Comparison of ENCODE assay signal across 9 cellular contexts in genomic region chr1:23964790-23965740, GRCh38. TPM values are rescaled to one million over a fixed set of nuclear protein-coding genes. Genes with fewer than 3 reads are reported as not detected.
DNase-seq lines count a peak whose midpoint lies in the region; ATAC-seq and TF ChIP-seq lines count a peak whose summit lies in the region.
"Had no signal": no experiment of that assay in that cellular context is flagged by ENCODE, and none has a peak within 500 bp of the region (broad histone marks: within the 10 kb centered on the region; RNA-seq: fewer than 3 reads in every experiment).

No MANE protein-coding gene starts in this region.

- intact Hi-C loops in Right ventricle myocardium inferior (cut with DNase I) (no loop called here), left colon (cut with DNase I, micrococcal nuclease) (no loop called here), uterus (cut with DNase I; ENCODE audit: low total_unique reads) (no loop called here)
- intact Hi-C loops in activated T-helper 2 cell treated with anti-CD3 and anti-CD28 coated beads, Interferon-gamma antibody, Interleukin-2, Interleukin-4, amounts not matched to agents 10 μg/mL and 5 μg/mL and 100 μg/mL, durations not matched to agents 14 hours and 24 hours and 36 hours (cut with micrococcal nuclease) = no loop called here

- no peak for TF ChIP-seq POLR2A in uterus (IDR thresholded peaks at IDR 0.05)

- H3K9me3 ChIP-seq in cardiac muscle cell (ENCODE audit: low read depth) = no peaks in the 10 kb centered on the region
- H3K9me3 ChIP-seq in uterus = no peaks in the 10 kb centered on the region

- H3K27me3 ChIP-seq in cardiac muscle cell = no peaks in the 10 kb centered on the region
- H3K27me3 ChIP-seq in uterus = no peaks in the 10 kb centered on the region

- H3K9me3 Mint-ChIP-seq in activated T-helper 2 cell treated with anti-CD3 and anti-CD28 coated beads, Interferon-gamma antibody, Interleukin-2, Interleukin-4, amounts not matched to agents 10 μg/mL and 5 μg/mL and 100 μg/mL, durations not matched to agents 14 hours and 24 hours and 36 hours = no peaks in the 10 kb centered on the region

- H3K36me3 ChIP-seq in cardiac muscle cell (peaks cover 54% of the 10 kb centered on the region), uterus (no peaks in the 10 kb centered on the region)

- no peak overlapping the region for H3K4me3 ChIP-seq in cardiac muscle cell
- H3K4me3 ChIP-seq in uterus = no peak overlapping the region

- TF ChIP-seq CTCF in cardiac muscle cell (IDR thresholded peaks at IDR 0.05; ENCODE audit: low read depth, low read length) (no peak), uterus (IDR thresholded peaks at IDR 0.05) (no peak)

- H3K27me3 Mint-ChIP-seq in activated T-helper 2 cell treated with anti-CD3 and anti-CD28 coated beads, Interferon-gamma antibody, Interleukin-2, Interleukin-4, amounts not matched to agents 10 μg/mL and 5 μg/mL and 100 μg/mL, durations not matched to agents 14 hours and 24 hours and 36 hours (ENCODE audit: low read depth) = no peaks in the 10 kb centered on the region

- H3K27ac ChIP-seq in cardiac muscle cell (peak overlapping the region; percentile 82), uterus (peak overlapping the region; percentile 34 to 42)

- no peak overlapping the region for H3K4me3 Mint-ChIP-seq in activated T-helper 2 cell treated with anti-CD3 and anti-CD28 coated beads, Interferon-gamma antibody, Interleukin-2, Interleukin-4, amounts not matched to agents 10 μg/mL and 5 μg/mL and 100 μg/mL, durations not matched to agents 14 hours and 24 hours and 36 hours (ENCODE audit: low read depth)

- DNase-seq in cardiac muscle cell (ENCODE audit: low read depth in 1 of 2, low spot score in 1 of 2) (peak in 1 of 2 donors; percentile 72), Right ventricle myocardium inferior (ENCODE audit: missing footprints) (no peak), left colon (no peak), uterus (no peak)
- DNase-seq in activated T-helper 2 cell treated with anti-CD3 and anti-CD28 coated beads, Interferon-gamma antibody, Interleukin-2, Interleukin-4, amounts not matched to agents 10 μg/mL and 5 μg/mL and 100 μg/mL, durations not matched to agents 14 hours and 24 hours and 36 hours (ENCODE audit: low spot score) = no peak
- DNase-seq in stimulated activated CD4-positive, alpha-beta T cell treated with anti-CD3 and anti-CD28 coated beads, Interleukin-4, amount 100 ng/mL, for 4 hours = no peak
- no peak for DNase-seq in activated T-cell treated with anti-CD3 and anti-CD28 coated beads, Interleukin-2, amount 50 U/mL, for 48 hours

- ATAC-seq in Right ventricle myocardium inferior (no peak), left colon (peak; percentile 18), HG02571 (IDR thresholded peaks at IDR 0.05; ENCODE audit: unreplicated experiment) (no peak)
- ATAC-seq: activated CD4-positive, CD25-positive, alpha-beta regulatory T cell treated with anti-CD3 and anti-CD28 coated beads, Interleukin-2, amount 50 U/mL, for 24 hours had no signal

- H3K4me1 Mint-ChIP-seq in activated T-helper 2 cell treated with anti-CD3 and anti-CD28 coated beads, Interferon-gamma antibody, Interleukin-2, Interleukin-4, amounts not matched to agents 10 μg/mL and 5 μg/mL and 100 μg/mL, durations not matched to agents 14 hours and 24 hours and 36 hours (ENCODE audit: low read depth) = peaks cover 66% of the 10 kb centered on the region

- H3K36me3 Mint-ChIP-seq in activated T-helper 2 cell treated with anti-CD3 and anti-CD28 coated beads, Interferon-gamma antibody, Interleukin-2, Interleukin-4, amounts not matched to agents 10 μg/mL and 5 μg/mL and 100 μg/mL, durations not matched to agents 14 hours and 24 hours and 36 hours (ENCODE audit: low read depth) = peaks cover 79% of the 10 kb centered on the region

- peak overlapping the region; percentile 76 for H3K27ac Mint-ChIP-seq in activated T-helper 2 cell treated with anti-CD3 and anti-CD28 coated beads, Interferon-gamma antibody, Interleukin-2, Interleukin-4, amounts not matched to agents 10 μg/mL and 5 μg/mL and 100 μg/mL, durations not matched to agents 14 hours and 24 hours and 36 hours

- peaks cover 15% of the 10 kb centered on the region for H3K4me1 ChIP-seq in cardiac muscle cell (ENCODE audit: low read depth)
- no peaks in the 10 kb centered on the region for H3K4me1 ChIP-seq in uterus

RNA-seq across cellular contexts. Expression of gene PNRC2, which starts 5.4 kb away (rescaled TPM):
- total RNA-seq in cardiac muscle cell = 77.1 and 87.9 TPM in 2 replicates
- 71.7 and 88.5 TPM in 2 replicates for polyA plus RNA-seq in cardiac muscle cell
- total RNA-seq in Right ventricle myocardium inferior = 85.8 TPM
- 111 and 137 TPM in 2 replicates for total RNA-seq in activated T-helper 2 cell treated with anti-CD3 and anti-CD28 coated beads, Interferon-gamma antibody, Interleukin-2, Interleukin-4, amounts not matched to agents 10 μg/mL and 5 μg/mL and 100 μg/mL, durations not matched to agents 14 hours and 24 hours and 36 hours
- total RNA-seq in left colon = 100 to 1,000 TPM; 111 to 156 TPM
- 100 to 1,000 TPM in 3 of 4 donors, 10 to 100 TPM in 1; 44.8 to 187 (median 122) TPM for total RNA-seq in uterus

RNA-seq across cellular contexts. Expression of gene SRSF10, which starts 15.1 kb away (rescaled TPM):
- 107 and 134 TPM in 2 replicates for total RNA-seq in cardiac muscle cell
- polyA plus RNA-seq in cardiac muscle cell = 181 and 192 TPM in 2 replicates
- 51.9 TPM for total RNA-seq in Right ventricle myocardium inferior
- total RNA-seq in activated T-helper 2 cell treated with anti-CD3 and anti-CD28 coated beads, Interferon-gamma antibody, Interleukin-2, Interleukin-4, amounts not matched to agents 10 μg/mL and 5 μg/mL and 100 μg/mL, durations not matched to agents 14 hours and 24 hours and 36 hours = 213 and 217 TPM in 2 replicates
- 10 to 100 TPM; 66.5 to 84.0 TPM for total RNA-seq in left colon
- total RNA-seq in uterus = 100 to 1,000 TPM; 105 to 198 (median 162) TPM

RNA-seq across cellular contexts. Expression of gene CNR2, which starts 51.9 kb away (rescaled TPM):
- total RNA-seq in cardiac muscle cell (not detected in 2 replicates), Right ventricle myocardium inferior (not detected), left colon (under 1 TPM; 0.09 to 0.39 TPM), uterus (under 1 TPM in 1 of 4 donors, not detected in 3; 0.14 TPM)
- polyA plus RNA-seq in cardiac muscle cell = not detected in 2 replicates
- total RNA-seq in activated T-helper 2 cell treated with anti-CD3 and anti-CD28 coated beads, Interferon-gamma antibody, Interleukin-2, Interleukin-4, amounts not matched to agents 10 μg/mL and 5 μg/mL and 100 μg/mL, durations not matched to agents 14 hours and 24 hours and 36 hours = 0.05 and 0.07 TPM in 2 replicates
